Comparison of ENCODE assay signal across 1 cellular context in the genomic region with DNA sequence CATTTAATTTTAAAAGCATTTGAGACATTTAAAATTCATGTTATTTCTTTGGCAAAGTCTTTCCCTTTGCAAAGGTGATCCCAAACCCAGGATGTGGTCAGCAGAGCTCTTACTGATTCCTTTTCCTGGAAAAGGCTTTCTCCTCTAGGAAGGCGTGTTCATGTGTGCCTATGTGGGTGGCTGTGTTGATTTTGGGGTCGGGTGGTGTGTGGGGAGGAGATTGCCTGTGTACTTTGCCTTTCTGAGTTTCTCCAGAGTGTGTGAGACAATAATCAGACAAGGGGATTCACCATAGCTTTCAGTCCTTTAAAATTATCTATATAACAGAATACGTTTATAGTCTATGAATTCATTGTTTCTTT.
TF ChIP-seq lines count a peak whose summit lies in the region.

No MANE protein-coding gene starts in this region.

TF ChIP-seq in K562, 482 proteins besides CTCF, POLR2A, EP300 and RAD21 (continued from another document):
- TF ChIP-seq ZNF318 (IDR thresholded peaks at IDR 0.05; ENCODE audit: borderline replicate concordance in 1 of 2, low read depth in 1 of 2) (no peak), ZKSCAN8 (CRISPR knock-in tag; IDR thresholded peaks at IDR 0.05) (no peak), SMC3 (conservative IDR thresholded peaks at IDR 0.05; ENCODE audit: insufficient read depth, low read depth, low read length) (no peak), CHD4 (IDR thresholded peaks at IDR 0.05; ENCODE audit: insufficient read depth, insufficient replicate concordance, low read depth, low read length, poor library complexity, severe bottlenecking) (no peak), SMARCA4 (IDR thresholded peaks at IDR 0.05) (0 out of 2 replicates have a peak, but pooled peaks have one; percentile 29), YY1 (IDR thresholded peaks at IDR 0.05; ENCODE audit: borderline replicate concordance in 1 of 3, control insufficient read depth in 1 of 3, extremely low read depth in 1 of 3, insufficient read depth in 3 of 3, insufficient read length in 1 of 3, insufficient replicate concordance in 2 of 3, low read depth in 1 of 3, low read length in 2 of 3) (no peak), BDP1 (IDR thresholded peaks at IDR 0.05; ENCODE audit: insufficient read depth, insufficient read length) (no peak), KLF16 (IDR thresholded peaks at IDR 0.05) (no peak), HMBOX1 (IDR thresholded peaks at IDR 0.05) (no peak), ZNF445 (CRISPR knock-in tag; IDR thresholded peaks at IDR 0.05; ENCODE audit: low read depth) (no peak), ZNF592 (IDR thresholded peaks at IDR 0.05) (no peak), IRF2 (CRISPR knock-in tag; IDR thresholded peaks at IDR 0.05) (no peak), TCF3 (CRISPR knock-in tag; IDR thresholded peaks at IDR 0.05) (peak; percentile 34; the same call in 1 of the 2 replicates), NFIX (CRISPR knock-in tag; IDR thresholded peaks at IDR 0.05; ENCODE audit: low read depth) (no peak), ZFP36 (IDR thresholded peaks at IDR 0.05; ENCODE audit: low read depth, low read length, partially characterized antibody) (no peak), ZNF124 (CRISPR knock-in tag; IDR thresholded peaks at IDR 0.05) (no peak), ARHGAP35 (IDR thresholded peaks at IDR 0.05; ENCODE audit: partially characterized antibody) (no peak), LCOR (CRISPR knock-in tag; IDR thresholded peaks at IDR 0.05) (no peak), COPS2 (conservative IDR thresholded peaks at IDR 0.05) (no peak), ZNF436 (CRISPR knock-in tag; IDR thresholded peaks at IDR 0.05) (no peak), GABPA (tag; conservative IDR thresholded peaks at IDR 0.05; ENCODE audit: low read depth) (0 out of 2 replicates have a peak, but pooled peaks have one; percentile 24), TFAP4 (CRISPR knock-in tag; IDR thresholded peaks at IDR 0.05; ENCODE audit: borderline replicate concordance) (no peak), ARID3B (CRISPR knock-in tag; IDR thresholded peaks at IDR 0.05; ENCODE audit: borderline replicate concordance) (no peak), ADNP (tag; IDR thresholded peaks at IDR 0.05) (no peak), MXI1 (IDR thresholded peaks at IDR 0.05; ENCODE audit: low read depth, low read length) (no peak)
- TF ChIP-seq, protein P1, sequence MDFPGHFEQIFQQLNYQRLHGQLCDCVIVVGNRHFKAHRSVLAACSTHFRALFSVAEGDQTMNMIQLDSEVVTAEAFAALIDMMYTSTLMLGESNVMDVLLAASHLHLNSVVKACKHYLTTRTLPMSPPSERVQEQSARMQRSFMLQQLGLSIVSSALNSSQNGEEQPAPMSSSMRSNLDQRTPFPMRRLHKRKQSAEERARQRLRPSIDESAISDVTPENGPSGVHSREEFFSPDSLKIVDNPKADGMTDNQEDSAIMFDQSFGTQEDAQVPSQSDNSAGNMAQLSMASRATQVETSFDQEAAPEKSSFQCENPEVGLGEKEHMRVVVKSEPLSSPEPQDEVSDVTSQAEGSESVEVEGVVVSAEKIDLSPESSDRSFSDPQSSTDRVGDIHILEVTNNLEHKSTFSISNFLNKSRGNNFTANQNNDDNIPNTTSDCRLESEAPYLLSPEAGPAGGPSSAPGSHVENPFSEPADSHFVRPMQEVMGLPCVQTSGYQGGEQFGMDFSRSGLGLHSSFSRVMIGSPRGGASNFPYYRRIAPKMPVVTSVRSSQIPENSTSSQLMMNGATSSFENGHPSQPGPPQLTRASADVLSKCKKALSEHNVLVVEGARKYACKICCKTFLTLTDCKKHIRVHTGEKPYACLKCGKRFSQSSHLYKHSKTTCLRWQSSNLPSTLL (IDR thresholded peaks at IDR 0.05), result peak; percentile 95
- TF ChIP-seq, protein P2, sequence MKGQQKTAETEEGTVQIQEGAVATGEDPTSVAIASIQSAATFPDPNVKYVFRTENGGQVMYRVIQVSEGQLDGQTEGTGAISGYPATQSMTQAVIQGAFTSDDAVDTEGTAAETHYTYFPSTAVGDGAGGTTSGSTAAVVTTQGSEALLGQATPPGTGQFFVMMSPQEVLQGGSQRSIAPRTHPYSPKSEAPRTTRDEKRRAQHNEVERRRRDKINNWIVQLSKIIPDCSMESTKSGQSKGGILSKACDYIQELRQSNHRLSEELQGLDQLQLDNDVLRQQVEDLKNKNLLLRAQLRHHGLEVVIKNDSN (CRISPR knock-in tag; IDR thresholded peaks at IDR 0.05), result no peak
- TF ChIP-seq, protein P3, sequence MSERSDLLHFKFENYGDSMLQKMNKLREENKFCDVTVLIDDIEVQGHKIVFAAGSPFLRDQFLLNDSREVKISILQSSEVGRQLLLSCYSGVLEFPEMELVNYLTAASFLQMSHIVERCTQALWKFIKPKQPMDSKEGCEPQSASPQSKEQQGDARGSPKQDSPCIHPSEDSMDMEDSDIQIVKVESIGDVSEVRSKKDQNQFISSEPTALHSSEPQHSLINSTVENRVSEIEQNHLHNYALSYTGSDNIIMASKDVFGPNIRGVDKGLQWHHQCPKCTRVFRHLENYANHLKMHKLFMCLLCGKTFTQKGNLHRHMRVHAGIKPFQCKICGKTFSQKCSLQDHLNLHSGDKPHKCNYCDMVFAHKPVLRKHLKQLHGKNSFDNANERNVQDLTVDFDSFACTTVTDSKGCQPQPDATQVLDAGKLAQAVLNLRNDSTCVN (CRISPR knock-in tag; IDR thresholded peaks at IDR 0.05), result no peak
TF ChIP-seq in K562: peak in this region for 19.
